22 cellular contexts compared by ENCODE assay signal in the genomic region with DNA sequence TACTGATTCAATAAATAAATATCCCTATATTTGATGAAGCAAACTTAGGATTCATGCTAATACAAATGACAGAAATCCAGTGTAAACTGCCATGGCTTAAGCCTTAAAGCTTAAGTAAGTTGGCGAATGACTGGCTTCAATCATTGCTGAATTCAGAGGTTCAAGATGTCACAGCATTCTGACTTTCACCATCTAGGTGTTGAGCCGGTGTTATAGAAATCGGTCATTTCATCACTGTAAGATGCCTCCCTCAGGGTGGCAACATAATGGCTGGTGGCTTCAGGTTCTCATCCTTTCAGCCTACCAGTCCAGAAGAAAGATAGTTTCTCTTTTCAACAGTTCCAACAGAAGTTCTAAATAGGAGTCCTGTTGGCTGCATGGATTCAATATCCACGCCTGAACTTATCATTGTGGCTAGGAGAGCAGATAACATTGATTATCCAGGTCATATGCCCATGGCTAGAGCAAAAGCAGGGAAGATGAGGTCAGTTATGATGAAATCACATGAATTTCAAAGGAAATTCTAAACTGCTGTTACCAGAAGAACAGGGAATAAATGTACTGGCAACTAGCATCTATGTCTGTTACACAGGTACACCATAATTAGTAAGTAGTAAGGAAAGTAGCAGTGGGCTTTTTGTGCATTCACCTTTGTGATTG.
"Had no signal": no experiment of that assay in that cellular context is flagged by ENCODE, and none has a peak within 500 bp of the region (broad histone marks: within the 10 kb centered on the region; RNA-seq: fewer than 3 reads in every experiment).

No MANE protein-coding gene starts in this region.

- ATAC-seq: activated T-helper 17 cell treated with anti-CD3 and anti-CD28 coated beads, Interleukin-2, amount 50 U/mL, for 72 hours; stimulated activated naive B cell treated with anti-CD40 and anti-IgM and Interleukin-4, amounts not matched to agents 10 μg/mL and 1 μg/mL and 100 μg/mL, for 72 hours; WTC11 had no signal

- H3K27me3 ChIP-seq: cardiac muscle cell, testis, upper lobe of right lung had no signal

- H3K4me3 ChIP-seq: cardiac muscle cell, testis, upper lobe of right lung had no signal

- H2AFZ ChIP-seq: parathyroid adenoma had no signal

- H3K9me3 ChIP-seq: testis, upper lobe of right lung had no signal

- FAIRE-seq: endometrium, islet of Langerhans, small intestine had no signal

- H3K36me3 ChIP-seq: cardiac muscle cell, upper lobe of right lung had no signal

- H3K27ac ChIP-seq: cardiac muscle cell, parathyroid adenoma, testis, upper lobe of right lung had no signal

- H3K79me2 ChIP-seq: parathyroid adenoma had no signal

- H3K9ac ChIP-seq: parathyroid adenoma had no signal

- DNase-seq: activated CD4-positive, alpha-beta T cell treated with anti-CD3 and anti-CD28 coated beads, Interleukin-2, amount 50 U/mL, for 4 hours; activated CD8-positive, alpha-beta memory T cell treated with anti-CD3 and anti-CD28 coated beads for 24 hours; activated CD8-positive, alpha-beta memory T cell treated with anti-CD3 and anti-CD28 coated beads, Interleukin-2, amount 50 U/mL, for 4 hours; activated T-cell treated with anti-CD3 and anti-CD28 coated beads, Interleukin-2, amount 50 U/mL, for 24 hours; amygdala; effector CD4-positive, alpha-beta T cell; foreskin melanocyte; hypothalamus; naive B cell; nucleus accumbens; small intestine; stimulated activated CD4-positive, alpha-beta T cell treated with anti-CD3 and anti-CD28 coated beads, Interleukin-15, amount 100 ng/mL, for 24 hours; stimulated activated naive B cell treated with anti-CD40 and anti-IgM and Interleukin-4, amounts not matched to agents 10 μg/mL and 1 μg/mL and 100 μg/mL, for 72 hours; T1000; testis; upper lobe of right lung had no signal

- H3K4me1 ChIP-seq: parathyroid adenoma, testis had no signal
